18 cellular contexts compared by ENCODE assay signal in the genomic region with DNA sequence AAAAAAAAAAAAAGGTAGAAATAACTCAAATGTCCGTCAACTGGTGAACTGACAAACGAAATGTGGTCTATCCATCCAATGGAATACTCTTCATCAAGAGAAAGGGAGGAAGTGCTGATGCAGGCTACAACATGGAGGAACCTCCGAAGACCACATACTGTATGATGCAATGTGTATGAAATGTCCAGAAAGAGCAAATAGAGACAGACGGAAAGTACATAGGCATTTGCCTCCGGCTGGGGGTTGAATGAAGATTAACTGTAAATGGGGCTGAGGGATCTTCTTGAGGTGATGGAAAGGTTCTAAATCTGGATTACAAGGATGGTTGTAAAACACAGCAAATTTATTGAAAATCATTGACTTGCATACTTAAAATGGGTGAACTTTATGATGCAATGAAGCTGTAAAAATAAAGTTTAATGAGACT. TPM values are rescaled to one million over a fixed set of nuclear protein-coding genes. Genes with fewer than 3 reads are reported as not detected.
DNase-seq lines count a peak whose midpoint lies in the region; ATAC-seq, FAIRE-seq and TF ChIP-seq lines count a peak whose summit lies in the region.
"Had no signal": no experiment of that assay in that cellular context is flagged by ENCODE, and none has a peak within 500 bp of the region (broad histone marks: within the 10 kb centered on the region; RNA-seq: fewer than 3 reads in every experiment).

No MANE protein-coding gene starts in this region.

- POLR2A ChIA-PET in HEK293 (lab: Yijun Ruan, JAX) (interaction anchor here (0.7 kb wide), 1 partner anchor 387 kb away, joined by 3 read pairs; a partner anchor contains a TSS), PC-3 (lab: Charles Lee; ENCODE audit: unreplicated experiment) (no interaction called here), endothelial cell of umbilical vein (lab: Charles Lee) (no interaction called here)

- H3K79me2 ChIP-seq in PC-3 (ENCODE audit: low read length) (no peaks in the 10 kb centered on the region), endothelial cell of umbilical vein (ENCODE audit: control insufficient read depth, insufficient read depth, low read length) (no peaks in the 10 kb centered on the region)

- no peaks in the 10 kb centered on the region for H3K9me3 ChIP-seq in HEK293 (ENCODE audit: control insufficient read depth, insufficient read depth, low read depth, low read length)
- no peaks in the 10 kb centered on the region for H3K9me3 ChIP-seq in PC-3 (ENCODE audit: low read length)
- no peaks in the 10 kb centered on the region for H3K9me3 ChIP-seq in endothelial cell of umbilical vein (replicated peaks; ENCODE audit: control insufficient read depth, insufficient read depth, low read length)
- H3K9me3 ChIP-seq in psoas muscle: no peaks in the 10 kb centered on the region
- no peaks in the 10 kb centered on the region for H3K9me3 ChIP-seq in upper lobe of left lung
- H3K9me3 ChIP-seq: BLaER1, left ventricle myocardium inferior had no signal

- intact Hi-C loops in PC-3 (cut with micrococcal nuclease) (loop anchor here (10.0 kb wide), 1 partner anchor 223 kb away; no protein-coding TSS in a partner anchor), endothelial cell of umbilical vein (cut with micrococcal nuclease) (no loop called here), psoas muscle (cut with DNase I) (no loop called here)

- H4K20me1 ChIP-seq in PC-3 (ENCODE audit: low read length) (no peaks in the 10 kb centered on the region), endothelial cell of umbilical vein (replicated peaks; ENCODE audit: control insufficient read depth, extremely low read depth, insufficient read depth, low read length) (no peaks in the 10 kb centered on the region)
- H4K20me1 ChIP-seq: BLaER1 had no signal

- H3K4me1 ChIP-seq in HEK293 (ENCODE audit: control insufficient read depth, insufficient read depth, low read length) (no peaks in the 10 kb centered on the region), PC-3 (ENCODE audit: insufficient read depth, low read length) (peaks cover 18% of the 10 kb centered on the region), endothelial cell of umbilical vein (ENCODE audit: control insufficient read depth, extremely low read depth, insufficient read depth, low read length) (peaks cover 13% of the 10 kb centered on the region), psoas muscle (no peaks in the 10 kb centered on the region), upper lobe of left lung (no peaks in the 10 kb centered on the region)
- H3K4me1 ChIP-seq: BLaER1, left ventricle myocardium inferior had no signal

- H3K36me3 ChIP-seq in HEK293 (ENCODE audit: control insufficient read depth in 2 of 2, insufficient read depth in 1 of 2, low read length in 2 of 2): no peaks in the 10 kb centered on the region
- H3K36me3 ChIP-seq in PC-3 (ENCODE audit: low read depth, low read length): no peaks in the 10 kb centered on the region
- no peaks in the 10 kb centered on the region for H3K36me3 ChIP-seq in endothelial cell of umbilical vein (ENCODE audit: control insufficient read depth in 2 of 2, extremely low read depth in 1 of 2, insufficient read depth in 2 of 2, low read length in 2 of 2)
- H3K36me3 ChIP-seq in psoas muscle (ENCODE audit: insufficient read depth in 1 of 2, low read depth in 1 of 2): no peaks in the 10 kb centered on the region
- no peaks in the 10 kb centered on the region for H3K36me3 ChIP-seq in upper lobe of left lung
- H3K36me3 ChIP-seq: BLaER1, left ventricle myocardium inferior had no signal

- TF ChIP-seq POLR2A in endothelial cell of umbilical vein (IDR thresholded peaks at IDR 0.05; ENCODE audit: low read depth, low read length) (no peak), upper lobe of left lung (IDR thresholded peaks at IDR 0.05) (no peak)

- H3K9me2 ChIP-seq in PC-3 (replicated peaks; ENCODE audit: low read length): no peaks in the 10 kb centered on the region

- H3K4me2 ChIP-seq in PC-3 (ENCODE audit: low read length): peak overlapping the region; percentile 22
- no peak overlapping the region for H3K4me2 ChIP-seq in endothelial cell of umbilical vein (ENCODE audit: insufficient read depth, low read length)
- H3K4me2 ChIP-seq: BLaER1 had no signal

- TF ChIP-seq EP300 in upper lobe of left lung (IDR thresholded peaks at IDR 0.05): no peak

- no peaks in the 10 kb centered on the region for H3F3A ChIP-seq in PC-3 (ENCODE audit: low read length, unreplicated experiment)

- H3K9ac ChIP-seq in PC-3 (ENCODE audit: low read length): no peak overlapping the region
- no peak overlapping the region for H3K9ac ChIP-seq in endothelial cell of umbilical vein (replicated peaks; ENCODE audit: extremely low read depth, insufficient read depth, low read length)
- H3K9ac ChIP-seq: BLaER1 had no signal

- TF ChIP-seq CTCF in AG09309 (IDR thresholded peaks at IDR 0.05; ENCODE audit: control insufficient read depth, insufficient read depth, low read depth, low read length, missing control alignments) (no peak), HEK293 (tag by site-specific recombination; IDR thresholded peaks at IDR 0.05) (no peak), PC-3 (conservative IDR thresholded peaks at IDR 0.05; ENCODE audit: low read depth, low read length) (no peak), endothelial cell of umbilical vein (IDR thresholded peaks at IDR 0.05; ENCODE audit: extremely low read depth in 1 of 2, insufficient read depth in 1 of 2, low read depth in 1 of 2, low read length in 2 of 2) (no peak), psoas muscle (IDR thresholded peaks at IDR 0.05) (no peak), upper lobe of left lung (IDR thresholded peaks at IDR 0.05) (no peak)

- no peaks in the 10 kb centered on the region for H3K9me1 ChIP-seq in endothelial cell of umbilical vein (replicated peaks; ENCODE audit: control insufficient read depth, extremely low read depth, insufficient read depth, low read length)

- H3K4me3 ChIP-seq in AG09309 (ENCODE audit: control insufficient read depth, low read depth, low read length): no peak overlapping the region
- no peak overlapping the region for H3K4me3 ChIP-seq in HEK293 (ENCODE audit: low read depth, low read length)
- no peak overlapping the region for H3K4me3 ChIP-seq in PC-3 (ENCODE audit: low read length)
- H3K4me3 ChIP-seq in endothelial cell of umbilical vein (replicated peaks in 1 of 3; ENCODE audit: insufficient read depth in 1 of 3, low read depth in 1 of 3, low read length in 3 of 3): no peak overlapping the region
- no peak overlapping the region for H3K4me3 ChIP-seq in psoas muscle
- no peak overlapping the region for H3K4me3 ChIP-seq in upper lobe of left lung
- H3K4me3 ChIP-seq: BLaER1, left ventricle myocardium inferior had no signal

- H3K27ac ChIP-seq in HEK293 (ENCODE audit: extremely low read depth, low read depth, low read length) (no peak overlapping the region), PC-3 (ENCODE audit: low read length) (peak overlapping the region; percentile 55), endothelial cell of umbilical vein (ENCODE audit: insufficient read depth, low read depth, low read length) (peak overlapping the region; percentile 27), psoas muscle (no peak overlapping the region), upper lobe of left lung (no peak overlapping the region)
- H3K27ac ChIP-seq: BLaER1, left ventricle myocardium inferior had no signal

- dilution Hi-C loops in endothelial cell of umbilical vein (cut with MboI; ENCODE audit: extremely low pct_ligation_motif_present, low sequenced_read_pairs): no loop called here

- CTCF ChIA-PET in HEK293 (lab: Yijun Ruan, JAX): no interaction called here
- CTCF ChIA-PET in PC-3 (lab: Charles Lee): no interaction called here
- CTCF ChIA-PET in endothelial cell of umbilical vein (lab: Charles Lee): interaction anchor here (0.9 to 1.5 kb wide), 3 partner anchors 10 to 54 kb away, joined by 3 to 6 read pairs (median 3); no protein-coding TSS in a partner anchor

- no TSS peak for BruUV-seq in PC-3 (replicated peaks; lab: Mats Ljungman, UMichigan)
- no TSS peak for BruUV-seq in endothelial cell of umbilical vein (replicated peaks; lab: Mats Ljungman, UMichigan)

- WGBS in psoas muscle, 3 donors: 86 to 91% (median 88%) methylated on average over 5 of the region's 5 CpGs
- WGBS in upper lobe of left lung, 2 donors: 71 to 83% methylated on average over 5 of the region's 5 CpGs

- H3K27me3 ChIP-seq in PC-3 (ENCODE audit: low read length) (peaks cover 4% of the 10 kb centered on the region), endothelial cell of umbilical vein (ENCODE audit: control insufficient read depth in 2 of 2, insufficient read depth in 2 of 2, low read length in 2 of 2) (peaks cover 0 to 2% of the 10 kb centered on the region in 2 experiments), psoas muscle (ENCODE audit: insufficient read depth in 3 of 3, low read length in 2 of 3) (peaks cover 0 to 17% (median 0%) of the 10 kb centered on the region in 3 donors), upper lobe of left lung (no peaks in the 10 kb centered on the region)
- H3K27me3 ChIP-seq: BLaER1 had no signal

- no peak for FAIRE-seq in endothelial cell of umbilical vein (lab: Jason Lieb, UNC)
- FAIRE-seq: GM12891 had no signal

- peak; percentile 29; the same call in 1 of the 2 replicates for ATAC-seq in PC-3
- no peak for ATAC-seq in psoas muscle
- ATAC-seq in HG02938 (IDR thresholded peaks at IDR 0.05; ENCODE audit: unreplicated experiment): no peak
- ATAC-seq in upper lobe of left lung (ENCODE audit: low FRiP score in 2 of 2): no peak

- DNase-seq in AG09309 (ENCODE audit: low read depth) (peak; percentile 10), PC-3 (peak; percentile 22), endothelial cell of umbilical vein (ENCODE audit: low read depth, low spot score) (no peak), psoas muscle (no peak), cerebellar nuclear complex (lab: John Stamatoyannopoulos, UW) (no peak), upper lobe of left lung (no peak)
- DNase-seq: activated gamma-delta T cell, DND-41, hypothalamus, left ventricle myocardium inferior, NCI-H1694, NCI-H524 treated with DMSO at 0.1 percent for 48 hours, trophoblast cell had no signal

- H2AFZ ChIP-seq in PC-3 (ENCODE audit: low read length) (no peak overlapping the region), endothelial cell of umbilical vein (ENCODE audit: low read depth, low read length) (no peak overlapping the region)

TF ChIP-seq in endothelial cell of umbilical vein, 7 proteins besides CTCF, POLR2A, EP300 and RAD21 (continues in another document):
- no peak for TF ChIP-seq POLR2AphosphoS5 (IDR thresholded peaks at IDR 0.05; ENCODE audit: insufficient read depth, low read depth, low read length)

RNA-seq across cellular contexts. Expression of gene DLK1, which starts 35.4 kb away (rescaled TPM):
- total RNA-seq in PC-3 (2014; rRNA removed) (not detected in 2 replicates), endothelial cell of umbilical vein (not detected in 2 replicates), psoas muscle (10 to 100 TPM; 12.1 to 39.9 (median 25.3) TPM), upper lobe of left lung (1 to 10 TPM in 2 of 6 donors, not detected in 4; 1.7 to 1.8 TPM)
- polyA plus RNA-seq in endothelial cell of umbilical vein (not detected in 2 replicates), psoas muscle (10 to 100 TPM in 1 of 3 donors, 1 to 10 TPM in 2; 2.6 to 10.7 (median 9.2) TPM)
- polyA plus RNA-seq in endothelial cell of umbilical vein (2011; cell fraction: cytosol; rRNA removed): not detected in 2 replicates
- not detected in 2 replicates for polyA plus RNA-seq in endothelial cell of umbilical vein (2011; cell fraction: nucleus; rRNA removed)
- polyA plus RNA-seq in endothelial cell of umbilical vein (2012): not detected in 2 replicates
- polyA minus RNA-seq in endothelial cell of umbilical vein: 8.3 and 11.2 TPM in 2 replicates
- polyA minus RNA-seq in endothelial cell of umbilical vein (2011; cell fraction: cytosol; rRNA and poly(A)+ RNA removed): not detected
- not detected in 2 replicates for polyA minus RNA-seq in endothelial cell of umbilical vein (2011; cell fraction: nucleus; rRNA and poly(A)+ RNA removed)
- total RNA-seq: pulmonary artery endothelial cell had no signal

Comparison
In these comparisons a context has a peak if more than half of its experiments do, and no peak if none do; other contexts are left out.
1. DNase-seq: peak in AG09309 (single experiment) and PC-3 (single experiment); none in endothelial cell of umbilical vein (single experiment), psoas muscle (0 of 2), cerebellar nuclear complex (0 of 2) and upper lobe of left lung (0 of 2).
2. H3K27ac ChIP-seq: peak in PC-3 (single experiment) and endothelial cell of umbilical vein (single experiment); none in HEK293 (single experiment), psoas muscle (single experiment) and upper lobe of left lung (0 of 4).
3. RNA of gene DLK1, which starts 35.4 kb away (total RNA-seq): 12.1 to 39.9 TPM in psoas muscle; not detected in PC-3, not detected in endothelial cell of umbilical vein and 1.7 to 1.8 TPM in upper lobe of left lung; every median in the first group is over 4 times any median in the second.